Comparison of ENCODE assay signal across 1 cellular context in the genomic region with DNA sequence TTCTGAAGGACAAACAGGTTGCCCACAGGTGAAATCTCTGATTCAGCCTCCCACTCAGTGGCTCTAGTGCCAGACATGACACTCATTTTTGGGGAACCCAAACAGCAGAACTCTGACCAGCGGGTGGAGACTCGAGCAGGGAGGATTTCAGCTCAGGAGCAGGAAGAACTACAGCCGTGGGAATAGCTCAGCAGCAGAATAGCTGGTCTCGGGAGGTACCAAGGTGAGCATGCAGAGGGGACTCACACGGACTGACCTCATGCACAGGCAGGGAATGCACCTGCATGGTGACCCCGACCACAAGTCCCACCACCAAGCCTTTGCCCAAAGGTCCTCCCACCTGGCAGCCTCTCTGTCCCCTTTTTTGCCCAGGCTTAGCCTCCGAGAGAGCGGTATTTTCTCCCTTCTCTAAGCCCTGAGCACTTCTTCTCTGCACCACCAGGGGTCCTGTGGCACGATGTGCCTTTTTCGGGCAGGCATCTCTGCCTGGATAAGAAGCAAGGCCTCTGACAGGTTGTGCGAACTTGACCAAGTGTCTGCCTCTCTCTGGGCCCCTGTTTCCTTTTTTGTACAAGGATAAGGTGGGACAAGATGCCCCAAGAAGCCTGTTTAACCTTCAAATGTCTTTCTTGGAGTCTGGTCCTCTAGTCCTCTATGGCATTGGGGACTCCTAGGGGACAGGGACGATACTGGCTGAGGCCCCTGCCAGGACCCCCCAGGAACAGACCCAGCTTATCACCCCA.
TF ChIP-seq lines count a peak whose summit lies in the region.

No MANE protein-coding gene starts in this region.

TF ChIP-seq in GM23338, 12 proteins besides CTCF, POLR2A, EP300 and RAD21 (continued from another document):
- TF ChIP-seq, protein P1, sequence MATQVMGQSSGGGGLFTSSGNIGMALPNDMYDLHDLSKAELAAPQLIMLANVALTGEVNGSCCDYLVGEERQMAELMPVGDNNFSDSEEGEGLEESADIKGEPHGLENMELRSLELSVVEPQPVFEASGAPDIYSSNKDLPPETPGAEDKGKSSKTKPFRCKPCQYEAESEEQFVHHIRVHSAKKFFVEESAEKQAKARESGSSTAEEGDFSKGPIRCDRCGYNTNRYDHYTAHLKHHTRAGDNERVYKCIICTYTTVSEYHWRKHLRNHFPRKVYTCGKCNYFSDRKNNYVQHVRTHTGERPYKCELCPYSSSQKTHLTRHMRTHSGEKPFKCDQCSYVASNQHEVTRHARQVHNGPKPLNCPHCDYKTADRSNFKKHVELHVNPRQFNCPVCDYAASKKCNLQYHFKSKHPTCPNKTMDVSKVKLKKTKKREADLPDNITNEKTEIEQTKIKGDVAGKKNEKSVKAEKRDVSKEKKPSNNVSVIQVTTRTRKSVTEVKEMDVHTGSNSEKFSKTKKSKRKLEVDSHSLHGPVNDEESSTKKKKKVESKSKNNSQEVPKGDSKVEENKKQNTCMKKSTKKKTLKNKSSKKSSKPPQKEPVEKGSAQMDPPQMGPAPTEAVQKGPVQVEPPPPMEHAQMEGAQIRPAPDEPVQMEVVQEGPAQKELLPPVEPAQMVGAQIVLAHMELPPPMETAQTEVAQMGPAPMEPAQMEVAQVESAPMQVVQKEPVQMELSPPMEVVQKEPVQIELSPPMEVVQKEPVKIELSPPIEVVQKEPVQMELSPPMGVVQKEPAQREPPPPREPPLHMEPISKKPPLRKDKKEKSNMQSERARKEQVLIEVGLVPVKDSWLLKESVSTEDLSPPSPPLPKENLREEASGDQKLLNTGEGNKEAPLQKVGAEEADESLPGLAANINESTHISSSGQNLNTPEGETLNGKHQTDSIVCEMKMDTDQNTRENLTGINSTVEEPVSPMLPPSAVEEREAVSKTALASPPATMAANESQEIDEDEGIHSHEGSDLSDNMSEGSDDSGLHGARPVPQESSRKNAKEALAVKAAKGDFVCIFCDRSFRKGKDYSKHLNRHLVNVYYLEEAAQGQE (IDR thresholded peaks at IDR 0.05; ENCODE audit: unreplicated experiment), result no peak
- TF ChIP-seq, protein P2, sequence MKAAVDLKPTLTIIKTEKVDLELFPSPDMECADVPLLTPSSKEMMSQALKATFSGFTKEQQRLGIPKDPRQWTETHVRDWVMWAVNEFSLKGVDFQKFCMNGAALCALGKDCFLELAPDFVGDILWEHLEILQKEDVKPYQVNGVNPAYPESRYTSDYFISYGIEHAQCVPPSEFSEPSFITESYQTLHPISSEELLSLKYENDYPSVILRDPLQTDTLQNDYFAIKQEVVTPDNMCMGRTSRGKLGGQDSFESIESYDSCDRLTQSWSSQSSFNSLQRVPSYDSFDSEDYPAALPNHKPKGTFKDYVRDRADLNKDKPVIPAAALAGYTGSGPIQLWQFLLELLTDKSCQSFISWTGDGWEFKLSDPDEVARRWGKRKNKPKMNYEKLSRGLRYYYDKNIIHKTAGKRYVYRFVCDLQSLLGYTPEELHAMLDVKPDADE (IDR thresholded peaks at IDR 0.05), result no peak
- TF ChIP-seq ZNF462 (CRISPR knock-in tag; IDR thresholded peaks at IDR 0.05) (no peak), ZNF331 (CRISPR knock-in tag; IDR thresholded peaks at IDR 0.05; ENCODE audit: low read depth) (no peak), EZH2phosphoT487 (IDR thresholded peaks at IDR 0.05; ENCODE audit: unreplicated experiment) (no peak), POLR2AphosphoS5 (IDR thresholded peaks at IDR 0.05; ENCODE audit: low read depth) (no peak), STAT1 (IDR thresholded peaks at IDR 0.05; ENCODE audit: unreplicated experiment) (no peak), CREB1 (CRISPR knock-in tag; IDR thresholded peaks at IDR 0.05; ENCODE audit: low read depth) (no peak), EZH2 (IDR thresholded peaks at IDR 0.05; ENCODE audit: low read depth, unreplicated experiment) (no peak)
